Comparison of ENCODE assay signal across 27 cellular contexts in the genomic region with DNA sequence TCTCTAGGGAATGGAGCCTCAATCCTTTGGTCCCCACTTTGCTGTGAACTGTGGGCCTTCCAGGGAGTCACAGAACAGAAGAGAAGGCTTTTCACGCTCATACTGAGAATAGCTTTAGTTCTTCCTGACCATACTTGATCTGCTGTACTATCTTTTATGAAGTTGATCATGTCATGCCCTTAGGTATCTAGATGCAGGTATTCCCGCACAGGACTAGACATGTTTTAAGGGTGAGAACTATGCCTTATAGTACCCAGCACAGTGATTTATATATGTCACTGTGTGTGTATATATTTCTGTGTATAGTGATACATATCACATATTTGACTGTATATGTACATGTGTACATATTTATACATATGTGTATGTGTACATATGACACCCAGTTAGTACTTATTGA.
"Had no signal": no experiment of that assay in that cellular context is flagged by ENCODE, and none has a peak within 500 bp of the region (broad histone marks: within the 10 kb centered on the region; RNA-seq: fewer than 3 reads in every experiment).

No MANE protein-coding gene starts in this region.

- H3K27me3 Mint-ChIP-seq: stimulated activated naive B cell treated with anti-CD40 and anti-IgM and Interleukin-4, amounts not matched to agents 10 μg/mL and 1 μg/mL and 100 μg/mL, for 72 hours; stimulated activated naive CD8-positive, alpha-beta T cell treated with anti-CD3 and anti-CD28 coated beads, Interleukin-15, Interleukin-2, amounts not matched to agents 100 ng/mL and 50 ng/mL, for 24 hours had no signal

- H3K4me1 ChIP-seq: neural progenitor cell, psoas muscle, right lobe of liver, sigmoid colon, stomach, thyroid gland, tibial nerve, upper lobe of right lung, uterus had no signal

- H3K27ac Mint-ChIP-seq: natural killer cell; nephron; neural progenitor cell; progenitor cell of endocrine pancreas; stimulated activated effector memory CD8-positive, alpha-beta T cell treated with anti-CD3 and anti-CD28 coated beads, Interleukin-12 subunit alpha, Interleukin-12 subunit beta, amount 100 ng/mL, for 72 hours; stimulated activated naive B cell treated with anti-CD40 and anti-IgM and Interleukin-4, amounts not matched to agents 10 μg/mL and 1 μg/mL and 100 μg/mL, for 72 hours; stimulated activated naive CD8-positive, alpha-beta T cell treated with anti-CD3 and anti-CD28 coated beads, Interleukin-15, Interleukin-2, amounts not matched to agents 100 ng/mL and 50 ng/mL, for 24 hours had no signal

- DNase-seq: natural killer cell; occipital lobe; ovary; posterior cingulate gyrus; psoas muscle; right cardiac atrium; right lobe of liver; sigmoid colon; small intestine; stimulated activated CD4-positive, alpha-beta T cell treated with anti-CD3 and anti-CD28 coated beads, Interleukin-15, amount 100 ng/mL, for 24 hours; stimulated activated CD4-positive, alpha-beta T cell treated with anti-CD3 and anti-CD28 coated beads, Interleukin-2, amount 100 ng/mL, for 24 hours; stimulated activated CD4-positive, alpha-beta T cell treated with anti-CD3 and anti-CD28 coated beads, Interleukin-2, amount 100 ng/mL, for 48 hours; stimulated activated CD4-positive, alpha-beta T cell treated with anti-CD3 and anti-CD28 coated beads, Interleukin-4, amount 100 ng/mL, for 24 hours; stimulated activated naive B cell treated with anti-CD40 and anti-IgM and Interleukin-4, amounts not matched to agents 10 μg/mL and 1 μg/mL and 100 μg/mL, for 72 hours; stimulated activated naive CD4-positive, alpha-beta T cell treated with Interleukin-2 at 50 U/mL for 16 hours; stomach; thyroid gland; upper lobe of right lung; uterus had no signal

- H2AFZ ChIP-seq: neural progenitor cell, parathyroid adenoma had no signal

- H3K9ac ChIP-seq: neural progenitor cell, parathyroid adenoma had no signal

- H3K4me1 Mint-ChIP-seq: natural killer cell; stimulated activated effector memory CD8-positive, alpha-beta T cell treated with anti-CD3 and anti-CD28 coated beads, Interleukin-12 subunit alpha, Interleukin-12 subunit beta, amount 100 ng/mL, for 72 hours; stimulated activated naive B cell treated with anti-CD40 and anti-IgM and Interleukin-4, amounts not matched to agents 10 μg/mL and 1 μg/mL and 100 μg/mL, for 72 hours had no signal

- H3K4me3 Mint-ChIP-seq: natural killer cell; nephron; neural progenitor cell; stimulated activated effector memory CD8-positive, alpha-beta T cell treated with anti-CD3 and anti-CD28 coated beads, Interleukin-12 subunit alpha, Interleukin-12 subunit beta, amount 100 ng/mL, for 72 hours; stimulated activated naive B cell treated with anti-CD40 and anti-IgM and Interleukin-4, amounts not matched to agents 10 μg/mL and 1 μg/mL and 100 μg/mL, for 72 hours; stimulated activated naive CD8-positive, alpha-beta T cell treated with anti-CD3 and anti-CD28 coated beads, Interleukin-15, Interleukin-2, amounts not matched to agents 100 ng/mL and 50 ng/mL, for 24 hours had no signal

- ATAC-seq: natural killer cell; psoas muscle; right cardiac atrium; right lobe of liver; stimulated activated effector memory CD8-positive, alpha-beta T cell treated with anti-CD3 and anti-CD28 coated beads, Interleukin-12 subunit alpha, Interleukin-12 subunit beta, amount 100 ng/mL, for 72 hours; stimulated activated naive B cell treated with anti-CD40 and anti-IgM and Interleukin-4, amounts not matched to agents 10 μg/mL and 1 μg/mL and 100 μg/mL, for 72 hours; upper lobe of right lung had no signal

- H3K36me3 ChIP-seq: neural progenitor cell, ovary, right lobe of liver, sigmoid colon, stomach, thoracic aorta, thyroid gland, tibial nerve, upper lobe of right lung, uterus had no signal

- H3K4me3 ChIP-seq: neural progenitor cell, ovary, psoas muscle, right lobe of liver, sigmoid colon, stomach, thoracic aorta, thyroid gland, tibial nerve, upper lobe of right lung, uterus had no signal

- H3K9me3 ChIP-seq: ovary, psoas muscle, right lobe of liver, sigmoid colon, stomach, thoracic aorta, thyroid gland, tibial nerve, upper lobe of right lung, uterus had no signal

- H3K4me2 ChIP-seq: neural progenitor cell had no signal

- H3K27ac ChIP-seq: neural progenitor cell, ovary, parathyroid adenoma, psoas muscle, right lobe of liver, sigmoid colon, stomach, thoracic aorta, thyroid gland, tibial nerve, upper lobe of right lung, uterus had no signal

- H3K79me2 ChIP-seq: parathyroid adenoma had no signal

- H3K27me3 ChIP-seq: neural progenitor cell, ovary, right lobe of liver, sigmoid colon, stomach, thyroid gland, tibial nerve, upper lobe of right lung, uterus had no signal

- FAIRE-seq: small intestine had no signal

- H3K9me3 Mint-ChIP-seq: nephron had no signal

- H3K36me3 Mint-ChIP-seq: natural killer cell; neural progenitor cell; stimulated activated effector memory CD8-positive, alpha-beta T cell treated with anti-CD3 and anti-CD28 coated beads, Interleukin-12 subunit alpha, Interleukin-12 subunit beta, amount 100 ng/mL, for 72 hours; stimulated activated naive B cell treated with anti-CD40 and anti-IgM and Interleukin-4, amounts not matched to agents 10 μg/mL and 1 μg/mL and 100 μg/mL, for 72 hours had no signal
